34 cellular contexts compared by ENCODE assay signal in genomic region chr5:158289967-158290366, GRCh38.
"Had no signal": no experiment of that assay in that cellular context is flagged by ENCODE, and none has a peak within 500 bp of the region (broad histone marks: within the 10 kb centered on the region; RNA-seq: fewer than 3 reads in every experiment).

No MANE protein-coding gene starts in this region.

- H3K36me3 ChIP-seq: MG63 had no signal

- H3K27me3 ChIP-seq: MG63 had no signal

- H3K4me3 ChIP-seq: MG63 had no signal

- DNase-seq: Karpas-422, Kasumi-1, MG63, MM.1S, MV-4-11, NCI-H1048, NCI-H1092, NCI-H1092 treated with DMSO at 0.1 percent for 48 hours, NCI-H1105, NCI-H1105 treated with DMSO at 0.1 percent for 48 hours, NCI-H1417, NCI-H1417 treated with DMSO at 0.1 percent for 48 hours, NCI-H1436, NCI-H1436 treated with DMSO at 0.1 percent for 48 hours, NCI-H146, NCI-H1694, NCI-H1694 treated with DMSO at 0.1 percent for 48 hours, NCI-H187, NCI-H187 treated with DMSO at 0.1 percent for 48 hours, NCI-H1930, NCI-H2029, NCI-H2029 treated with DMSO at 0.1 percent for 48 hours, NCI-H2081, NCI-H2081 treated with DMSO at 0.1 percent for 48 hours, NCI-H2107, NCI-H2171, NCI-H2171 treated with DMSO at 0.1 percent for 48 hours, NCI-H2227 treated with DMSO at 0.1 percent for 48 hours, NCI-H226, NCI-H345, NCI-H446, NCI-H446 treated with DMSO at 0.1 percent for 48 hours, NCI-H510A, NCI-H510A treated with DMSO at 0.1 percent for 48 hours had no signal
